1 cellular context compared by ENCODE assay signal in the genomic region with DNA sequence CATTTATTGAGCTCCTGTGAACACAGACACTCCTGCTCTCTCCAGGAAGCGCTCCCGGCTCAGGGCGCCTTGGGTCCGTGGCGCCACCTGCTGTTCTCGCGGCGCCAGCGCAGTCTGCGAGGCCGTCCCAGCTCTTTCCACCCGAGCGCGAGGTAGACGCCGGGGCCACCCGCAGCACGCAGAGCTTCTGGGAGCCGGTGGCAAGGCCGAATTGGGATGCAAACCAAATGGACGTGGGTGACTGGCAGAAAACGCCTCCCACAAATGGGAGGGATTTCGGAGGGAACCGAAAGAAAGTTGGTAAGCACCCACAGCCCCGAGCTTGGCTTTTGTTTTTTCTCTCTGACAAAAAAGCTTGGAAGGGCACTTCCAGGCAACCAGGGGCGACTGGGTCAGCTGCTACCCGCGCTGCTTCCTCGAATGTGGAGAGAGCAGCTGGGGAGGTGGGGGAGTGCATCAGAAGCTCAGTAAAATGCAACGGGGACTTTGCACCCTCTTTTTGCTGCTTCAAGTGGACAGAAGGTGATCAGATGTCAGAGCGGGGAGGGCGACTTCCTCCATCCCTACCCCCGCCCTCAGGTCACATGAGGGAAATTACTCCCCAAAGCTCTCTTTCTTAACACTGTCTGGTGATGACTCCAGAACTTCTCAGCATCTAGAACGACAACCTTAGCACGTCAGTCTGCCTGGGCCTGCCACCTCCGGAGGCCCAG.
TF ChIP-seq lines count a peak whose summit lies in the region.

No MANE protein-coding gene starts in this region.

TF ChIP-seq in HepG2, 621 proteins besides CTCF, POLR2A, EP300 and RAD21 (continued from another document and continues in another):
- TF ChIP-seq IRF2 (CRISPR knock-in tag; IDR thresholded peaks at IDR 0.05), result peak; percentile 73; the same call in 1 of the 2 replicates
- 0 out of 2 replicates have a peak, but pooled peaks have one; percentile 73 for TF ChIP-seq SMAD1 (CRISPR knock-in tag; IDR thresholded peaks at IDR 0.05; ENCODE audit: borderline replicate concordance, low read depth)
- TF ChIP-seq ZNF451 (CRISPR knock-in tag; IDR thresholded peaks at IDR 0.05), result 0 out of 2 replicates have a peak, but pooled peaks have one; percentile 83
- TF ChIP-seq BHLHE40 (IDR thresholded peaks at IDR 0.05; ENCODE audit: low read length), result 0 out of 2 replicates have a peak, but pooled peaks have one; percentile 23
- TF ChIP-seq MAFF (IDR thresholded peaks at IDR 0.05; ENCODE audit: low read depth, low read length), result no peak
- no peak for TF ChIP-seq JDP2 (CRISPR knock-in tag; IDR thresholded peaks at IDR 0.05; ENCODE audit: borderline replicate concordance)
- TF ChIP-seq RARG (CRISPR knock-in tag; IDR thresholded peaks at IDR 0.05; ENCODE audit: low read depth), result no peak
- TF ChIP-seq ERF (CRISPR knock-in tag; IDR thresholded peaks at IDR 0.05), result peak; percentile 85
- peak; percentile 57; the same call in 1 of the 2 replicates for TF ChIP-seq POGZ (CRISPR knock-in tag; IDR thresholded peaks at IDR 0.05)
- TF ChIP-seq, protein P1, sequence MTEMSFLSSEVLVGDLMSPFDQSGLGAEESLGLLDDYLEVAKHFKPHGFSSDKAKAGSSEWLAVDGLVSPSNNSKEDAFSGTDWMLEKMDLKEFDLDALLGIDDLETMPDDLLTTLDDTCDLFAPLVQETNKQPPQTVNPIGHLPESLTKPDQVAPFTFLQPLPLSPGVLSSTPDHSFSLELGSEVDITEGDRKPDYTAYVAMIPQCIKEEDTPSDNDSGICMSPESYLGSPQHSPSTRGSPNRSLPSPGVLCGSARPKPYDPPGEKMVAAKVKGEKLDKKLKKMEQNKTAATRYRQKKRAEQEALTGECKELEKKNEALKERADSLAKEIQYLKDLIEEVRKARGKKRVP (CRISPR knock-in tag; IDR thresholded peaks at IDR 0.05), result peak in 1 of 2 experiments; percentile 6; a peak in 1 of 4 replicates
- peak; percentile 34; the same call in 1 of the 2 replicates for TF ChIP-seq BORCS8-MEF2B (CRISPR knock-in tag; IDR thresholded peaks at IDR 0.05)
- TF ChIP-seq CREB1 (IDR thresholded peaks at IDR 0.05), result no peak
- TF ChIP-seq CREB1 (CRISPR knock-in tag; IDR thresholded peaks at IDR 0.05), result no peak
- no peak for TF ChIP-seq SRF (IDR thresholded peaks at IDR 0.05; ENCODE audit: low read depth, low read length)
- TF ChIP-seq, protein P2, sequence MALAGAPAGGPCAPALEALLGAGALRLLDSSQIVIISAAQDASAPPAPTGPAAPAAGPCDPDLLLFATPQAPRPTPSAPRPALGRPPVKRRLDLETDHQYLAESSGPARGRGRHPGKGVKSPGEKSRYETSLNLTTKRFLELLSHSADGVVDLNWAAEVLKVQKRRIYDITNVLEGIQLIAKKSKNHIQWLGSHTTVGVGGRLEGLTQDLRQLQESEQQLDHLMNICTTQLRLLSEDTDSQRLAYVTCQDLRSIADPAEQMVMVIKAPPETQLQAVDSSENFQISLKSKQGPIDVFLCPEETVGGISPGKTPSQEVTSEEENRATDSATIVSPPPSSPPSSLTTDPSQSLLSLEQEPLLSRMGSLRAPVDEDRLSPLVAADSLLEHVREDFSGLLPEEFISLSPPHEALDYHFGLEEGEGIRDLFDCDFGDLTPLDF (CRISPR knock-in tag; IDR thresholded peaks at IDR 0.05), result no peak
- no peak for TF ChIP-seq NR2F6 (IDR thresholded peaks at IDR 0.05)
- peak; percentile 69 for TF ChIP-seq NR2F6 (CRISPR knock-in tag; IDR thresholded peaks at IDR 0.05)
- TF ChIP-seq, protein P3, sequence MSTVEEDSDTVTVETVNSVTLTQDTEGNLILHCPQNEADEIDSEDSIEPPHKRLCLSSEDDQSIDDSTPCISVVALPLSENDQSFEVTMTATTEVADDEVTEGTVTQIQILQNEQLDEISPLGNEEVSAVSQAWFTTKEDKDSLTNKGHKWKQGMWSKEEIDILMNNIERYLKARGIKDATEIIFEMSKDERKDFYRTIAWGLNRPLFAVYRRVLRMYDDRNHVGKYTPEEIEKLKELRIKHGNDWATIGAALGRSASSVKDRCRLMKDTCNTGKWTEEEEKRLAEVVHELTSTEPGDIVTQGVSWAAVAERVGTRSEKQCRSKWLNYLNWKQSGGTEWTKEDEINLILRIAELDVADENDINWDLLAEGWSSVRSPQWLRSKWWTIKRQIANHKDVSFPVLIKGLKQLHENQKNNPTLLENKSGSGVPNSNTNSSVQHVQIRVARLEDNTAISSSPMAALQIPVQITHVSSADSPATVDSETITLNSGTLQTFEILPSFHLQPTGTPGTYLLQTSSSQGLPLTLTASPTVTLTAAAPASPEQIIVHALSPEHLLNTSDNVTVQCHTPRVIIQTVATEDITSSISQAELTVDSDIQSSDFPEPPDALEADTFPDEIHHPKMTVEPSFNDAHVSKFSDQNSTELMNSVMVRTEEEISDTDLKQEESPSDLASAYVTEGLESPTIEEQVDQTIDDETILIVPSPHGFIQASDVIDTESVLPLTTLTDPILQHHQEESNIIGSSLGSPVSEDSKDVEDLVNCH (CRISPR knock-in tag; IDR thresholded peaks at IDR 0.05), result no peak
- TF ChIP-seq, protein P4, sequence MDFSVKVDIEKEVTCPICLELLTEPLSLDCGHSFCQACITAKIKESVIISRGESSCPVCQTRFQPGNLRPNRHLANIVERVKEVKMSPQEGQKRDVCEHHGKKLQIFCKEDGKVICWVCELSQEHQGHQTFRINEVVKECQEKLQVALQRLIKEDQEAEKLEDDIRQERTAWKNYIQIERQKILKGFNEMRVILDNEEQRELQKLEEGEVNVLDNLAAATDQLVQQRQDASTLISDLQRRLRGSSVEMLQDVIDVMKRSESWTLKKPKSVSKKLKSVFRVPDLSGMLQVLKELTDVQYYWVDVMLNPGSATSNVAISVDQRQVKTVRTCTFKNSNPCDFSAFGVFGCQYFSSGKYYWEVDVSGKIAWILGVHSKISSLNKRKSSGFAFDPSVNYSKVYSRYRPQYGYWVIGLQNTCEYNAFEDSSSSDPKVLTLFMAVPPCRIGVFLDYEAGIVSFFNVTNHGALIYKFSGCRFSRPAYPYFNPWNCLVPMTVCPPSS (IDR thresholded peaks at IDR 0.05), result no peak
- TF ChIP-seq EHMT2 (IDR thresholded peaks at IDR 0.05; ENCODE audit: borderline replicate concordance, low read depth, low read length), result no peak
- no peak; the same call in 1 of the 2 replicates for TF ChIP-seq HMG20B (CRISPR knock-in tag; conservative IDR thresholded peaks at IDR 0.05)
- no peak; the same call in 1 of the 2 replicates for TF ChIP-seq ZNF772 (CRISPR knock-in tag; IDR thresholded peaks at IDR 0.05)
- TF ChIP-seq AGO1 (IDR thresholded peaks at IDR 0.05; ENCODE audit: low read depth, low read length, poor library complexity, severe bottlenecking), result peak; percentile 34
- TF ChIP-seq, protein P5, sequence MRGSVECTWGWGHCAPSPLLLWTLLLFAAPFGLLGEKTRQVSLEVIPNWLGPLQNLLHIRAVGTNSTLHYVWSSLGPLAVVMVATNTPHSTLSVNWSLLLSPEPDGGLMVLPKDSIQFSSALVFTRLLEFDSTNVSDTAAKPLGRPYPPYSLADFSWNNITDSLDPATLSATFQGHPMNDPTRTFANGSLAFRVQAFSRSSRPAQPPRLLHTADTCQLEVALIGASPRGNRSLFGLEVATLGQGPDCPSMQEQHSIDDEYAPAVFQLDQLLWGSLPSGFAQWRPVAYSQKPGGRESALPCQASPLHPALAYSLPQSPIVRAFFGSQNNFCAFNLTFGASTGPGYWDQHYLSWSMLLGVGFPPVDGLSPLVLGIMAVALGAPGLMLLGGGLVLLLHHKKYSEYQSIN (CRISPR knock-in tag; IDR thresholded peaks at IDR 0.05; ENCODE audit: borderline replicate concordance), result no peak
- TF ChIP-seq CHD4 (IDR thresholded peaks at IDR 0.05; ENCODE audit: borderline replicate concordance, low read length), result no peak; the same call in 1 of the 2 replicates
- TF ChIP-seq ZNF33B (CRISPR knock-in tag; IDR thresholded peaks at IDR 0.05), result peak; percentile 79; the same call in 1 of the 2 replicates
- TF ChIP-seq, protein P6, sequence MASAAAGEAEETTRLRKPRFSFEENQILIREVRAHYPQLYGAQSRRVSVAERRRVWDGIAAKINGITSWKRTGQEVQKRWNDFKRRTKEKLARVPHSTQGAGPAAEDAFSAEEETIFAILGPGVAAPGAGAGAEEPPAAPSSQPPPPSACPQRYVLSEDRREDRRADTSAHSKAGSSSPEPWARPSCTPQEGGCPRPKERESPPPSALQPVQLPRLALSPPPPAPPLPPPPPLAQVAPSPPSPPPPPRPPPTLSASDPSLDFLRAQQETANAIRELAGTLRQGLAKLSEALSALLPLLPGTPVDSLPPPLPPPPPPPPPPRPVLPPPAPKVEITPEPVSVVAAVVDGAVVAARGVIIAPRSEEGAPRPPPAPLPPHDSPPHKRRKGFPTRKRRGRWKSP (CRISPR knock-in tag; IDR thresholded peaks at IDR 0.05), result peak; percentile 89
- peak; percentile 100 for TF ChIP-seq ZKSCAN8 (CRISPR knock-in tag; IDR thresholded peaks at IDR 0.05; ENCODE audit: borderline replicate concordance)
- TF ChIP-seq, protein P7, sequence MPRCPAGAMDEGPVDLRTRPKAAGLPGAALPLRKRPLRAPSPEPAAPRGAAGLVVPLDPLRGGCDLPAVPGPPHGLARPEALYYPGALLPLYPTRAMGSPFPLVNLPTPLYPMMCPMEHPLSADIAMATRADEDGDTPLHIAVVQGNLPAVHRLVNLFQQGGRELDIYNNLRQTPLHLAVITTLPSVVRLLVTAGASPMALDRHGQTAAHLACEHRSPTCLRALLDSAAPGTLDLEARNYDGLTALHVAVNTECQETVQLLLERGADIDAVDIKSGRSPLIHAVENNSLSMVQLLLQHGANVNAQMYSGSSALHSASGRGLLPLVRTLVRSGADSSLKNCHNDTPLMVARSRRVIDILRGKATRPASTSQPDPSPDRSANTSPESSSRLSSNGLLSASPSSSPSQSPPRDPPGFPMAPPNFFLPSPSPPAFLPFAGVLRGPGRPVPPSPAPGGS (CRISPR knock-in tag; IDR thresholded peaks at IDR 0.05), result peak; percentile 27; the same call in 1 of the 2 replicates
- TF ChIP-seq, protein P8, sequence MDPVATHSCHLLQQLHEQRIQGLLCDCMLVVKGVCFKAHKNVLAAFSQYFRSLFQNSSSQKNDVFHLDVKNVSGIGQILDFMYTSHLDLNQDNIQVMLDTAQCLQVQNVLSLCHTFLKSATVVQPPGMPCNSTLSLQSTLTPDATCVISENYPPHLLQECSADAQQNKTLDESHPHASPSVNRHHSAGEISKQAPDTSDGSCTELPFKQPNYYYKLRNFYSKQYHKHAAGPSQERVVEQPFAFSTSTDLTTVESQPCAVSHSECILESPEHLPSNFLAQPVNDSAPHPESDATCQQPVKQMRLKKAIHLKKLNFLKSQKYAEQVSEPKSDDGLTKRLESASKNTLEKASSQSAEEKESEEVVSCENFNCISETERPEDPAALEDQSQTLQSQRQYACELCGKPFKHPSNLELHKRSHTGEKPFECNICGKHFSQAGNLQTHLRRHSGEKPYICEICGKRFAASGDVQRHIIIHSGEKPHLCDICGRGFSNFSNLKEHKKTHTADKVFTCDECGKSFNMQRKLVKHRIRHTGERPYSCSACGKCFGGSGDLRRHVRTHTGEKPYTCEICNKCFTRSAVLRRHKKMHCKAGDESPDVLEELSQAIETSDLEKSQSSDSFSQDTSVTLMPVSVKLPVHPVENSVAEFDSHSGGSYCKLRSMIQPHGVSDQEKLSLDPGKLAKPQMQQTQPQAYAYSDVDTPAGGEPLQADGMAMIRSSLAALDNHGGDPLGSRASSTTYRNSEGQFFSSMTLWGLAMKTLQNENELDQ (CRISPR knock-in tag; IDR thresholded peaks at IDR 0.05; ENCODE audit: borderline replicate concordance), result no peak
- TF ChIP-seq, protein P9, sequence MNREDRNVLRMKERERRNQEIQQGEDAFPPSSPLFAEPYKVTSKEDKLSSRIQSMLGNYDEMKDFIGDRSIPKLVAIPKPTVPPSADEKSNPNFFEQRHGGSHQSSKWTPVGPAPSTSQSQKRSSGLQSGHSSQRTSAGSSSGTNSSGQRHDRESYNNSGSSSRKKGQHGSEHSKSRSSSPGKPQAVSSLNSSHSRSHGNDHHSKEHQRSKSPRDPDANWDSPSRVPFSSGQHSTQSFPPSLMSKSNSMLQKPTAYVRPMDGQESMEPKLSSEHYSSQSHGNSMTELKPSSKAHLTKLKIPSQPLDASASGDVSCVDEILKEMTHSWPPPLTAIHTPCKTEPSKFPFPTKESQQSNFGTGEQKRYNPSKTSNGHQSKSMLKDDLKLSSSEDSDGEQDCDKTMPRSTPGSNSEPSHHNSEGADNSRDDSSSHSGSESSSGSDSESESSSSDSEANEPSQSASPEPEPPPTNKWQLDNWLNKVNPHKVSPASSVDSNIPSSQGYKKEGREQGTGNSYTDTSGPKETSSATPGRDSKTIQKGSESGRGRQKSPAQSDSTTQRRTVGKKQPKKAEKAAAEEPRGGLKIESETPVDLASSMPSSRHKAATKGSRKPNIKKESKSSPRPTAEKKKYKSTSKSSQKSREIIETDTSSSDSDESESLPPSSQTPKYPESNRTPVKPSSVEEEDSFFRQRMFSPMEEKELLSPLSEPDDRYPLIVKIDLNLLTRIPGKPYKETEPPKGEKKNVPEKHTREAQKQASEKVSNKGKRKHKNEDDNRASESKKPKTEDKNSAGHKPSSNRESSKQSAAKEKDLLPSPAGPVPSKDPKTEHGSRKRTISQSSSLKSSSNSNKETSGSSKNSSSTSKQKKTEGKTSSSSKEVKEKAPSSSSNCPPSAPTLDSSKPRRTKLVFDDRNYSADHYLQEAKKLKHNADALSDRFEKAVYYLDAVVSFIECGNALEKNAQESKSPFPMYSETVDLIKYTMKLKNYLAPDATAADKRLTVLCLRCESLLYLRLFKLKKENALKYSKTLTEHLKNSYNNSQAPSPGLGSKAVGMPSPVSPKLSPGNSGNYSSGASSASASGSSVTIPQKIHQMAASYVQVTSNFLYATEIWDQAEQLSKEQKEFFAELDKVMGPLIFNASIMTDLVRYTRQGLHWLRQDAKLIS (CRISPR knock-in tag; IDR thresholded peaks at IDR 0.05), result no peak
- no peak; the same call in 1 of the 2 replicates for TF ChIP-seq POLR2AphosphoS5 (IDR thresholded peaks at IDR 0.05; ENCODE audit: low read depth, low read length)
- no peak for TF ChIP-seq DNMT1 (CRISPR knock-in tag; IDR thresholded peaks at IDR 0.05)
- 0 out of 2 replicates have a peak, but pooled peaks have one; percentile 69 for TF ChIP-seq FIP1L1 (IDR thresholded peaks at IDR 0.05; ENCODE audit: borderline replicate concordance, insufficient read depth, low read depth, low read length)
- TF ChIP-seq, protein P10, sequence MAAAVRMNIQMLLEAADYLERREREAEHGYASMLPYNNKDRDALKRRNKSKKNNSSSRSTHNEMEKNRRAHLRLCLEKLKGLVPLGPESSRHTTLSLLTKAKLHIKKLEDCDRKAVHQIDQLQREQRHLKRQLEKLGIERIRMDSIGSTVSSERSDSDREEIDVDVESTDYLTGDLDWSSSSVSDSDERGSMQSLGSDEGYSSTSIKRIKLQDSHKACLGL (CRISPR knock-in tag; IDR thresholded peaks at IDR 0.05), result peak; percentile 49; the same call in 1 of the 2 replicates
- TF ChIP-seq PAX8 (CRISPR knock-in tag; IDR thresholded peaks at IDR 0.05; ENCODE audit: borderline replicate concordance), result 0 out of 2 replicates have a peak, but pooled peaks have one; percentile 71
- TF ChIP-seq ZFP90 (CRISPR knock-in tag; IDR thresholded peaks at IDR 0.05; ENCODE audit: borderline replicate concordance), result no peak; the same call in 1 of the 2 replicates
- no peak for TF ChIP-seq SETDB1 (CRISPR knock-in tag; IDR thresholded peaks at IDR 0.05; ENCODE audit: borderline replicate concordance)
- no peak for TF ChIP-seq ZFP36L2 (CRISPR knock-in tag; IDR thresholded peaks at IDR 0.05)
- peak; percentile 81 for TF ChIP-seq ZNF768 (CRISPR knock-in tag; IDR thresholded peaks at IDR 0.05)
